Comparison of ENCODE assay signal across 16 cellular contexts in the genomic region with DNA sequence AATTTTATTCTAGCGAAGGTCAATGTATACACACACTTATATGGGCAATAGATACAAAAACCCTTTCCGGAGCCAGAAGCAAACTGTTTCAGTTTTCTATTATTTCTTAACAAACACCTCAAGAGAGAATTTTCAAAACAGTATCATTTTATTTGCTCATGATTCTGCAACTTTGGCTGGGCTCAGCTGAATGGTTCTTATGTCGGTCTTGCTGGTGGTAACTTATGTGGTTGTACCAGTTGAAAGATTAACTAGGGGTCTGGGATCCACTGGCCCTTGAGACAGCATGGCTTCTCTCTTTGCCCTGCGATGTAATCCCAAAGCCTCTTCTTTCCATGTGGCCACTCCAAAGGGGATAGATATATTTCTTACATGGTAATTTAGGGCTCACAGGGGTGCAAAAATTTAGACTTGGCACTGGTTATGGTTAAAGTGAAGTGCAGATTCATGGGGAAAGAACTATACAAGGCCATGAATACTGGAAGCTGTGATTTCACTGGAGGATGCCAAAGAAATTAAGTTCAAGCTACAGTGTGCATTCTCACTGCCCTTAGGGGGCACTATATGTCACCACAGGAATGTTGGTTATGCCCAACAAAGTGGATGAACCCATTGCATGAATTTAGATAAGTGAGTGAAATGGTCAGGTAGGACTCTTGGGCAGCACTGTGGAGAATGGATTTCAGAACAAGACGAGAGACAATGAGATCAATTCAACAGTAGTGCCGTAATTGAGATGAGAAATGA.
A peak's percentile ranks its signal among the peaks of the same experiment; 100 is the strongest.
DNase-seq lines count a peak whose midpoint lies in the region; ATAC-seq and TF ChIP-seq lines count a peak whose summit lies in the region.
"Had no signal": no experiment of that assay in that cellular context is flagged by ENCODE, and none has a peak within 500 bp of the region (broad histone marks: within the 10 kb centered on the region; RNA-seq: fewer than 3 reads in every experiment).

No MANE protein-coding gene starts in this region.

- H3K9me3 Mint-ChIP-seq in endodermal cell, result peaks cover 25% of the 10 kb centered on the region
- H3K9me3 Mint-ChIP-seq: T-helper 1 cell treated with Interleukin-12 subunit alpha and Interleukin-12 subunit beta and Interleukin-4 antibody, amounts not matched to agents 30 μg/mL and 1 μg/mL, for 36 hours had no signal

- no peak overlapping the region for H4K8ac ChIP-seq in mesendoderm (ENCODE audit: low read depth, low read length)

- peaks cover 20% of the 10 kb centered on the region for H3K36me3 Mint-ChIP-seq in endodermal cell (ENCODE audit: low read depth)

- H3K9me2 ChIP-seq in DOHH2 (replicated peaks; ENCODE audit: control insufficient read depth, low read length), result no peaks in the 10 kb centered on the region

- H3K18ac ChIP-seq in mesendoderm (ENCODE audit: low read length), result no peak overlapping the region

- H3K4me1 Mint-ChIP-seq in endodermal cell, result peaks cover 14% of the 10 kb centered on the region

- H2BK5ac ChIP-seq in mesendoderm (ENCODE audit: low read length), result no peak overlapping the region

- H3K79me1 ChIP-seq in mesendoderm (ENCODE audit: low read length), result no peaks in the 10 kb centered on the region

- no peak overlapping the region for H4K5ac ChIP-seq in mesendoderm (ENCODE audit: low read length)

- H4K20me1 ChIP-seq in DOHH2 (ENCODE audit: control insufficient read depth, insufficient read depth, low read depth, low read length), result no peaks in the 10 kb centered on the region
- H4K20me1 ChIP-seq: BLaER1 had no signal

- H3K27ac ChIP-seq in DOHH2 (ENCODE audit: low read depth, low read length), result no peak overlapping the region
- no peak overlapping the region for H3K27ac ChIP-seq in endodermal cell (ENCODE audit: low read depth, low read length)
- H3K27ac ChIP-seq in mesendoderm (ENCODE audit: low read depth, low read length), result no peak overlapping the region
- H3K27ac ChIP-seq: BLaER1, SK-N-MC had no signal

- no peak overlapping the region for H2AK5ac ChIP-seq in mesendoderm (ENCODE audit: low read length)

- no peaks in the 10 kb centered on the region for H3F3A ChIP-seq in DOHH2 (ENCODE audit: control insufficient read depth, insufficient read depth)

- no peak overlapping the region for H3K9ac ChIP-seq in endodermal cell (ENCODE audit: extremely low read depth, low read length, poor library complexity, severe bottlenecking)
- H3K9ac ChIP-seq in mesendoderm (ENCODE audit: low read length), result no peak overlapping the region
- H3K9ac ChIP-seq: BLaER1 had no signal

- no peaks in the 10 kb centered on the region for H3K27me3 Mint-ChIP-seq in endodermal cell (ENCODE audit: insufficient read depth)

- H3K4me3 ChIP-seq in DOHH2 (ENCODE audit: low read length) (no peak overlapping the region), GM12875 (ENCODE audit: low read depth, low read length) (no peak overlapping the region), endodermal cell (ENCODE audit: low read length) (peak overlapping the region; percentile 9), mesendoderm (ENCODE audit: low read length) (no peak overlapping the region)
- H3K4me3 ChIP-seq: BLaER1, MG63, SK-N-MC had no signal

- ATAC-seq in HG02798 (IDR thresholded peaks at IDR 0.05; ENCODE audit: poor library complexity, unreplicated experiment), result no peak
- ATAC-seq in HG03521 (IDR thresholded peaks at IDR 0.05; ENCODE audit: unreplicated experiment), result no peak

- no peak overlapping the region for H3K4ac ChIP-seq in mesendoderm (ENCODE audit: low read depth, low read length)

- H3K4me2 ChIP-seq in DOHH2 (ENCODE audit: low read length) (no peak overlapping the region), mesendoderm (ENCODE audit: low read length) (no peak overlapping the region)
- H3K4me2 ChIP-seq: BLaER1 had no signal

- TF ChIP-seq CTCF in DOHH2 (IDR thresholded peaks at IDR 0.05; ENCODE audit: low read depth, low read length, poor library complexity, severe bottlenecking) (peak; percentile 29), GM12875 (IDR thresholded peaks at IDR 0.05; ENCODE audit: borderline replicate concordance, insufficient read depth, low read depth, low read length) (peak; percentile 31; the same call in 1 of the 2 replicates), endodermal cell (conservative IDR thresholded peaks at IDR 0.05) (no peak)

- H3K4me1 ChIP-seq in DOHH2 (ENCODE audit: control insufficient read depth, low read length) (no peaks in the 10 kb centered on the region; the same call in 1 of the 2 replicates), endodermal cell (ENCODE audit: control insufficient read depth, insufficient read depth, low read length) (peaks cover 9% of the 10 kb centered on the region), mesendoderm (ENCODE audit: control insufficient read depth, low read depth, low read length) (no peaks in the 10 kb centered on the region)
- H3K4me1 ChIP-seq: BLaER1 had no signal

- no peaks in the 10 kb centered on the region for H3K36me3 ChIP-seq in DOHH2 (ENCODE audit: control insufficient read depth, low read length)
- H3K36me3 ChIP-seq in endodermal cell (ENCODE audit: control insufficient read depth, insufficient read depth, low read length), result no peaks in the 10 kb centered on the region
- no peaks in the 10 kb centered on the region for H3K36me3 ChIP-seq in mesendoderm (ENCODE audit: control insufficient read depth, insufficient read depth, low read length)
- H3K36me3 ChIP-seq: BLaER1, MG63 had no signal

- no peak overlapping the region for H3K56ac ChIP-seq in mesendoderm (ENCODE audit: low read length)

- no peak overlapping the region for H2BK15ac ChIP-seq in mesendoderm (replicated peaks; ENCODE audit: low read depth)

- H3K27me3 ChIP-seq in DOHH2 (ENCODE audit: control insufficient read depth, low read length) (no peaks in the 10 kb centered on the region), endodermal cell (ENCODE audit: control insufficient read depth, insufficient read depth, low read length, poor library complexity, severe bottlenecking) (no peaks in the 10 kb centered on the region), mesendoderm (ENCODE audit: insufficient read depth, low read length, poor library complexity) (no peaks in the 10 kb centered on the region)
- H3K27me3 ChIP-seq: BLaER1, MG63 had no signal

- no peak overlapping the region for H3K27ac Mint-ChIP-seq in endodermal cell
- H3K27ac Mint-ChIP-seq: T-helper 1 cell treated with Interleukin-12 subunit alpha and Interleukin-12 subunit beta and Interleukin-4 antibody, amounts not matched to agents 30 μg/mL and 1 μg/mL, for 36 hours had no signal

- 92 to 100% methylated on average over 1 to 6 of the region's 6 CpGs for WGBS in endodermal cell (ENCODE audit: insufficient coverage in 1 of 2, insufficient read length in 1 of 2), 2 experiments
- WGBS in mesendoderm (ENCODE audit: extremely low coverage, insufficient coverage, low lambda C conversion rate), result no CpG with 5 or more reads among the region's 6 CpGs

- H3K23ac ChIP-seq in mesendoderm (ENCODE audit: low read length), result no peak overlapping the region

- no peak overlapping the region for H2BK120ac ChIP-seq in mesendoderm (ENCODE audit: low read depth, low read length)

- no peak overlapping the region for H3K4me3 Mint-ChIP-seq in endodermal cell
- H3K4me3 Mint-ChIP-seq: T-helper 1 cell treated with Interleukin-12 subunit alpha and Interleukin-12 subunit beta and Interleukin-4 antibody, amounts not matched to agents 30 μg/mL and 1 μg/mL, for 36 hours had no signal

- no peaks in the 10 kb centered on the region for H3K79me2 ChIP-seq in DOHH2 (ENCODE audit: control insufficient read depth, low read length)
- H3K79me2 ChIP-seq in mesendoderm (ENCODE audit: control insufficient read depth, insufficient read depth, low read length), result no peaks in the 10 kb centered on the region

- H3K9me3 ChIP-seq in DOHH2 (ENCODE audit: control insufficient read depth, insufficient read depth, low read length) (no peaks in the 10 kb centered on the region), endodermal cell (ENCODE audit: control insufficient read depth, low read length) (peaks cover 14% of the 10 kb centered on the region)
- H3K9me3 ChIP-seq: BLaER1, MG63 had no signal

- DNase-seq in NAMALWA (ENCODE audit: low spot score), result peak; percentile 17
- no peak for DNase-seq in endodermal cell
- DNase-seq in mesendoderm, result no peak
- DNase-seq: DMS 273 treated with DMSO at 0.1 percent for 48 hours, KG1, MG63, NCI-H1417, NCI-H2081, NCI-H524 had no signal
